ENCODE assay signal across 11 cellular contexts in the genomic region with DNA sequence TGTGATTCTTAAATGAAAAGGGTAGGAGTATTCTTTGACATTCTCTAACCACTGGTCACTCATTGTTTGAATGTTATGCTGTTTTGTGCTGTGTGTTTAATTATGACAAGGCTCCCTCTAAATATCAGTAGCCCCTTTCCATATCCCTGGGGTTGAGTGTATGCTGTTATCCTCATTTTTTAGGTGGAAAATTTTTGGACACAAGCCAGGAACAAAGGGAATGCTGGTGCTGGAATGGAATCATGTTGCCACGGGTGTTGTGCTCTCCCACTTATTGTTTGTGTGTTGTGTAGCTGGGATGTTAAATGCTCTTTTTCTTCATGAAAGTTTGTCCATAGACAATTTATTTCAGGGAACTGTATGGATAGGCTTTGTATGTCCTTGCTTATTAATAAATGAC.
"Had no signal": no experiment of that assay in that cellular context is flagged by ENCODE, and none has a peak within 500 bp of the region (broad histone marks: within the 10 kb centered on the region; RNA-seq: fewer than 3 reads in every experiment).

No MANE protein-coding gene starts in this region.

- DNase-seq: activated CD4-positive, alpha-beta T cell treated with anti-CD3 and anti-CD28 coated beads, Interleukin-2, amount 10 ng/mL, durations not matched to agents 7 days and 5 days; activated naive CD4-positive, alpha-beta T cell; activated naive CD8-positive, alpha-beta T cell treated with anti-CD3 and anti-CD28 coated beads, Interleukin-2, amount 10 ng/mL, durations not matched to agents 7 days and 5 days; anterior cingulate cortex; esophagus squamous epithelium; hippocampal formation; sigmoid colon; spleen; SW 1271 had no signal

- ATAC-seq: natural killer cell treated with Interleukin-12 subunit alpha and Interleukin-12 subunit beta and Interleukin-15 and Interleukin-18, amount 100 ng/mL, for 72 hours had no signal

- H3K4me3 ChIP-seq: esophagus squamous epithelium, sigmoid colon, spleen had no signal

- H3K9me3 Mint-ChIP-seq: activated CD4-positive, alpha-beta T cell treated with anti-CD3 and anti-CD28 coated beads, Interleukin-2, amount 10 ng/mL, durations not matched to agents 7 days and 5 days; activated naive CD8-positive, alpha-beta T cell treated with anti-CD3 and anti-CD28 coated beads, Interleukin-2, amount 10 ng/mL, durations not matched to agents 7 days and 5 days; natural killer cell treated with Interleukin-12 subunit alpha and Interleukin-12 subunit beta and Interleukin-15 and Interleukin-18, amount 100 ng/mL, for 72 hours; T-helper 2 cell treated with Interferon-gamma antibody and Interleukin-4, amounts not matched to agents 5 μg/mL and 100 μg/mL, for 36 hours had no signal

- H3K27ac Mint-ChIP-seq: activated CD4-positive, alpha-beta T cell treated with anti-CD3 and anti-CD28 coated beads, Interleukin-2, amount 10 ng/mL, durations not matched to agents 7 days and 5 days; activated naive CD8-positive, alpha-beta T cell treated with anti-CD3 and anti-CD28 coated beads, Interleukin-2, amount 10 ng/mL, durations not matched to agents 7 days and 5 days; natural killer cell treated with Interleukin-12 subunit alpha and Interleukin-12 subunit beta and Interleukin-15 and Interleukin-18, amount 100 ng/mL, for 72 hours; T-helper 2 cell treated with Interferon-gamma antibody and Interleukin-4, amounts not matched to agents 5 μg/mL and 100 μg/mL, for 36 hours had no signal

- H3K27ac ChIP-seq: esophagus squamous epithelium, sigmoid colon, spleen had no signal

- H3K27me3 ChIP-seq: esophagus squamous epithelium, sigmoid colon, spleen had no signal

- H3K4me1 Mint-ChIP-seq: activated CD4-positive, alpha-beta T cell treated with anti-CD3 and anti-CD28 coated beads, Interleukin-2, amount 10 ng/mL, durations not matched to agents 7 days and 5 days; activated naive CD8-positive, alpha-beta T cell treated with anti-CD3 and anti-CD28 coated beads, Interleukin-2, amount 10 ng/mL, durations not matched to agents 7 days and 5 days had no signal

- H3K4me3 Mint-ChIP-seq: activated CD4-positive, alpha-beta T cell treated with anti-CD3 and anti-CD28 coated beads, Interleukin-2, amount 10 ng/mL, durations not matched to agents 7 days and 5 days; activated naive CD8-positive, alpha-beta T cell treated with anti-CD3 and anti-CD28 coated beads, Interleukin-2, amount 10 ng/mL, durations not matched to agents 7 days and 5 days; natural killer cell treated with Interleukin-12 subunit alpha and Interleukin-12 subunit beta and Interleukin-15 and Interleukin-18, amount 100 ng/mL, for 72 hours; T-helper 2 cell treated with Interferon-gamma antibody and Interleukin-4, amounts not matched to agents 5 μg/mL and 100 μg/mL, for 36 hours had no signal

- H3K36me3 Mint-ChIP-seq: activated naive CD8-positive, alpha-beta T cell treated with anti-CD3 and anti-CD28 coated beads, Interleukin-2, amount 10 ng/mL, durations not matched to agents 7 days and 5 days; natural killer cell treated with Interleukin-12 subunit alpha and Interleukin-12 subunit beta and Interleukin-15 and Interleukin-18, amount 100 ng/mL, for 72 hours had no signal
